ENCODE assay signal across 1 cellular context in the genomic region with DNA sequence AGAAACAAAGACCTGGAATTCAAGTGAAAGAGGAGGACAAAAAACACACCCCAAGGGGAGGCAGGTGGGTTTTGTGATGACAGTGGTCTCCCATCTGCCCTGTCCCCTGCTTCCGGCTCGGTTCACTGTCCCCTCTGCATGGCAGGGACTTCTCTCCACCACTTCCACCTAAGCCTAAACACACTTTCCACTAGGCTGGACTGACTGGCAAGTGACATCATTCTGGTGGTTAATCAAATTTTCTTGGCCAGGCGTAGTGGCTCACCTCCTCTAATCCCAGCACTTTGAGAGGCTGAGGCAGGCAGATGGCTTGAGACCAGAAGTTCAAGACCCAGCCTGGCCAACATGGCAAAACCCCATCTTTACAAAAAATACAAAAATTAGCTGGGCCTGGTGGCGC.
TF ChIP-seq lines count a peak whose summit lies in the region.

No MANE protein-coding gene starts in this region.

TF ChIP-seq in SK-N-SH treated with all-trans-retinoic acid at 6 μM for 48 hours, 23 proteins besides CTCF, POLR2A, EP300 and RAD21 (continued from another document):
- TF ChIP-seq SNAI2 (CRISPR knock-in tag; IDR thresholded peaks at IDR 0.05): no peak
